Comparison of ENCODE assay signal across 1 cellular context in the genomic region with DNA sequence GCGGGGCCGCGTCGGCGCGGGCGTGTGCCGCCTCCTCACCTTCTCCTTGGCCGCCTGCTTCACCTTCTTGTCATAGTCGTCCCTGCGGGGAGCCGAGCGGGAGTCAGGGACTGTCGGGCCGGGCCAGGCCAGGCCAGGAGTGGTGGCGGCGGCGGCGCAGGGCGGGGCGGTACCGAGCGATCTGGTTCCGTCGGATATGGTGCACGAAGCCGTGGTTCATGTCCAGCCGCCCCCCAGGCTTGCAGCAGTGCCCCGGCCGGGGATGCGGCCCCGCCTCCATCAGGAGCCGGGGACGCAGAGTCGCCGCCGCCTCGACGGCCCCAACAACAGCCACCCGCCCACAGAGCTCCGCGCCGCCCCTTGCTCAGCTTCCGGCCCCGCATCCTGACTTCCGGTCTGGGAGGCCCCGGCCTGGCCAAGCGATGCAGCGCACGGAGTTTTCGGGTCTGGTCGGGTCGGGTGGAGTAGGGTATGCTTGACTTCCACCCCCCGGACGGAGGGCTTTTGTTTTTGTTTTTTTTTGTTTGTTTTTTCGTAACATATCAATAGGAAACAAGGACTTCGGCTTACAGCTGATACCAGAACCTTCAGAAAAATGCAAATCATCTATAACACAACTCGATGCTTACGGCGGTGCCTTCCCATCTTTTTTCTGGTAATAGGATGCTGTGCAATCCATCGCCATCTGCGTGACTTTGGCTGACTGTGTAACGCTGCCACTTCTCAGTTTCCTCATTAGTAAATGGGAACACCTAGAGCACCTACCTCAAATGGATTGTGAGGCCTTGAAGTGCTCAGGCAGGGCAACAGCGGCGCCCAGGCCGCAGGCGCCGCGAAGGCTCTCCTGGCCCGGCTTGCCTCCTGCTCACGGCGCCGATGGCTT.
TF ChIP-seq lines count a peak whose summit lies in the region.

A gene with protein sequence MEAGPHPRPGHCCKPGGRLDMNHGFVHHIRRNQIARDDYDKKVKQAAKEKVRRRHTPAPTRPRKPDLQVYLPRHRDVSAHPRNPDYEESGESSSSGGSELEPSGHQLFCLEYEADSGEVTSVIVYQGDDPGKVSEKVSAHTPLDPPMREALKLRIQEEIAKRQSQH (minus strand): TSS at position 362 of the 883 bp plus-strand sequence. CDS start 82 bp downstream, at position 280.

TF ChIP-seq in HepG2, 621 proteins besides CTCF, POLR2A, EP300 and RAD21 (continued from another document and continues in another):
- TF ChIP-seq PRDM15 (CRISPR knock-in tag; IDR thresholded peaks at IDR 0.05) (no peak), CEBPZ (IDR thresholded peaks at IDR 0.05; ENCODE audit: low read length) (no peak), NR1H2 (CRISPR knock-in tag; IDR thresholded peaks at IDR 0.05; ENCODE audit: borderline replicate concordance, low read depth) (no peak; the same call in 1 of the 2 replicates), TAF1 (CRISPR knock-in tag; IDR thresholded peaks at IDR 0.05) (peak; percentile 81), NCOR1 (IDR thresholded peaks at IDR 0.05; ENCODE audit: borderline replicate concordance, low read length) (no peak), ZBTB38 (CRISPR knock-in tag; IDR thresholded peaks at IDR 0.05) (peak; percentile 89), STAG1 (CRISPR knock-in tag; IDR thresholded peaks at IDR 0.05) (no peak), ZNF546 (CRISPR knock-in tag; conservative IDR thresholded peaks at IDR 0.05) (no peak), ZNF160 (CRISPR knock-in tag; IDR thresholded peaks at IDR 0.05) (peak; percentile 87), ZNF282 (IDR thresholded peaks at IDR 0.05; ENCODE audit: partially characterized antibody) (no peak), ZNF773 (CRISPR knock-in tag; IDR thresholded peaks at IDR 0.05; ENCODE audit: borderline replicate concordance) (peak; percentile 59; the same call in 1 of the 2 replicates), ZSCAN31 (CRISPR knock-in tag; IDR thresholded peaks at IDR 0.05; ENCODE audit: low read depth) (peak; percentile 95), GMEB2 (CRISPR knock-in tag; IDR thresholded peaks at IDR 0.05; ENCODE audit: low read depth) (no peak; the same call in 1 of the 2 replicates), PITX1 (CRISPR knock-in tag; IDR thresholded peaks at IDR 0.05) (peak; percentile 52), RERE (CRISPR knock-in tag; IDR thresholded peaks at IDR 0.05; ENCODE audit: low read depth) (peak; percentile 33), ZNF605 (CRISPR knock-in tag; IDR thresholded peaks at IDR 0.05) (peak; percentile 69), JDP2 (CRISPR knock-in tag; IDR thresholded peaks at IDR 0.05; ENCODE audit: borderline replicate concordance) (no peak), GZF1 (CRISPR knock-in tag; IDR thresholded peaks at IDR 0.05) (no peak; the same call in 1 of the 2 replicates), ARHGAP35 (CRISPR knock-in tag; IDR thresholded peaks at IDR 0.05; ENCODE audit: borderline replicate concordance) (peak; percentile 94), HNRNPUL1 (IDR thresholded peaks at IDR 0.05; ENCODE audit: low read depth, low read length) (no peak), RBM22 (optimal IDR thresholded peaks at IDR 0.05; ENCODE audit: low read length) (no peak), NR2C2 (CRISPR knock-in tag; IDR thresholded peaks at IDR 0.05; ENCODE audit: borderline replicate concordance) (peak; percentile 63)
- TF ChIP-seq, protein P1, sequence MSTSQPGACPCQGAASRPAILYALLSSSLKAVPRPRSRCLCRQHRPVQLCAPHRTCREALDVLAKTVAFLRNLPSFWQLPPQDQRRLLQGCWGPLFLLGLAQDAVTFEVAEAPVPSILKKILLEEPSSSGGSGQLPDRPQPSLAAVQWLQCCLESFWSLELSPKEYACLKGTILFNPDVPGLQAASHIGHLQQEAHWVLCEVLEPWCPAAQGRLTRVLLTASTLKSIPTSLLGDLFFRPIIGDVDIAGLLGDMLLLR (CRISPR knock-in tag; IDR thresholded peaks at IDR 0.05) = peak; percentile 90
- TF ChIP-seq, protein P2, sequence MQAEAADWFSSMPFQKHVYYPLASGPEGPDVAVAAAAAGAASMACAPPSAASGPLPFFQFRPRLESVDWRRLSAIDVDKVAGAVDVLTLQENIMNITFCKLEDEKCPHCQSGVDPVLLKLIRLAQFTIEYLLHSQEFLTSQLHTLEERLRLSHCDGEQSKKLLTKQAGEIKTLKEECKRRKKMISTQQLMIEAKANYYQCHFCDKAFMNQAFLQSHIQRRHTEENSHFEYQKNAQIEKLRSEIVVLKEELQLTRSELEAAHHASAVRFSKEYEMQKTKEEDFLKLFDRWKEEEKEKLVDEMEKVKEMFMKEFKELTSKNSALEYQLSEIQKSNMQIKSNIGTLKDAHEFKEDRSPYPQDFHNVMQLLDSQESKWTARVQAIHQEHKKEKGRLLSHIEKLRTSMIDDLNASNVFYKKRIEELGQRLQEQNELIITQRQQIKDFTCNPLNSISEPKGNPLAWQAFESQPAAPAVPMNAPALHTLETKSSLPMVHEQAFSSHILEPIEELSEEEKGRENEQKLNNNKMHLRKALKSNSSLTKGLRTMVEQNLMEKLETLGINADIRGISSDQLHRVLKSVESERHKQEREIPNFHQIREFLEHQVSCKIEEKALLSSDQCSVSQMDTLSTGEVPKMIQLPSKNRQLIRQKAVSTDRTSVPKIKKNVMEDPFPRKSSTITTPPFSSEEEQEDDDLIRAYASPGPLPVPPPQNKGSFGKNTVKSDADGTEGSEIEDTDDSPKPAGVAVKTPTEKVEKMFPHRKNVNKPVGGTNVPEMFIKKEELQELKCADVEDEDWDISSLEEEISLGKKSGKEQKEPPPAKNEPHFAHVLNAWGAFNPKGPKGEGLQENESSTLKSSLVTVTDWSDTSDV (CRISPR knock-in tag; IDR thresholded peaks at IDR 0.05) = peak; percentile 67; the same call in 1 of the 2 replicates
- TF ChIP-seq, protein P3, sequence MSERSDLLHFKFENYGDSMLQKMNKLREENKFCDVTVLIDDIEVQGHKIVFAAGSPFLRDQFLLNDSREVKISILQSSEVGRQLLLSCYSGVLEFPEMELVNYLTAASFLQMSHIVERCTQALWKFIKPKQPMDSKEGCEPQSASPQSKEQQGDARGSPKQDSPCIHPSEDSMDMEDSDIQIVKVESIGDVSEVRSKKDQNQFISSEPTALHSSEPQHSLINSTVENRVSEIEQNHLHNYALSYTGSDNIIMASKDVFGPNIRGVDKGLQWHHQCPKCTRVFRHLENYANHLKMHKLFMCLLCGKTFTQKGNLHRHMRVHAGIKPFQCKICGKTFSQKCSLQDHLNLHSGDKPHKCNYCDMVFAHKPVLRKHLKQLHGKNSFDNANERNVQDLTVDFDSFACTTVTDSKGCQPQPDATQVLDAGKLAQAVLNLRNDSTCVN (CRISPR knock-in tag; IDR thresholded peaks at IDR 0.05; ENCODE audit: borderline replicate concordance) = peak; percentile 77
- TF ChIP-seq, protein P4, sequence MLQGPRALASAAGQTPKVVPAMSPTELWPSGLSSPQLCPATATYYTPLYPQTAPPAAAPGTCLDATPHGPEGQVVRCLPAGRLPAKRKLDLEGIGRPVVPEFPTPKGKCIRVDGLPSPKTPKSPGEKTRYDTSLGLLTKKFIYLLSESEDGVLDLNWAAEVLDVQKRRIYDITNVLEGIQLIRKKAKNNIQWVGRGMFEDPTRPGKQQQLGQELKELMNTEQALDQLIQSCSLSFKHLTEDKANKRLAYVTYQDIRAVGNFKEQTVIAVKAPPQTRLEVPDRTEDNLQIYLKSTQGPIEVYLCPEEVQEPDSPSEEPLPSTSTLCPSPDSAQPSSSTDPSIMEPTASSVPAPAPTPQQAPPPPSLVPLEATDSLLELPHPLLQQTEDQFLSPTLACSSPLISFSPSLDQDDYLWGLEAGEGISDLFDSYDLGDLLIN (CRISPR knock-in tag; IDR thresholded peaks at IDR 0.05; ENCODE audit: borderline replicate concordance) = 0 out of 2 replicates have a peak, but pooled peaks have one; percentile 30
